8 cellular contexts compared by ENCODE assay signal in the genomic region with DNA sequence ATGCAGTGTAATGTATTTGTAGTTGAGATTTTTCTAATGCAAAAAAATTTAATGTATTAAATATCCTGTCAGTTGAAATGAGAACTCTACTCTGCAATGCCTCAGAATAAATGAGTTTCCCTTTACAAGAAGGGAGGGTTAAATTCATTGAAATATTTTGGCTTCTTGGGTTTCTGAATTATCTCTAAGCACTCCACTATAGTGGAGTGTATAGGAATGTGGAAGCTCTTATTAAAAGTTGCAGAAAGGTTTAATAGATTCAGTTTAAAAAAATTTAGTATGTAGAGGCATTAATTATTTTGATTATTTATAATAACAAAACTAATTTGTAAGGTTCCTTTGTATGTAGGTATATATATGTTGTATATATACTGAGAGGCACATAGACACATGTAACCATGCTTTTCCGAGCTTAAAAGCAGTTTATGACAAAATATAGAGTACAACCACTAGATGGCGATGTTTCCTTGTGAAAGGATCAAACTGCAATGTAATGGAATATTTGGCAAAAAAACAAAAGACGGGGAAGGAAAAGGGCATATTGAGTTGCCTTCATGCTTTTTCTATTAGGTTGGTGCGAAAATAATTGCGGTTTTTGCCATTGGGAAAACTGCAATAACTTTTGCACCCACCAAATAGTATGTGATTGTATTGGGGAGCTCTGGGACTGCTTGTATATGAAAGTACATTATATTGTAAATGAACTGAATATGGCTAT.
DNase-seq lines count a peak whose midpoint lies in the region; ATAC-seq, FAIRE-seq and TF ChIP-seq lines count a peak whose summit lies in the region.
"Had no signal": no experiment of that assay in that cellular context is flagged by ENCODE, and none has a peak within 500 bp of the region (broad histone marks: within the 10 kb centered on the region; RNA-seq: fewer than 3 reads in every experiment).

No MANE protein-coding gene starts in this region.

- in situ Hi-C loops in Panc1 (cut with HindIII; ENCODE audit: low pct_unique_long_range_greater_than_20kb, low sequenced_read_pairs): no loop called here

- CTCF ChIA-PET in Panc1 (lab: Charles Lee) (interaction anchor here (0.6 to 1.0 kb wide), 7 partner anchors 9 to 1695 kb away, joined by 3 to 5 read pairs (median 3); no protein-coding TSS in a partner anchor), endothelial cell of umbilical vein (lab: Charles Lee) (interaction anchor here (0.5 to 3.9 kb wide), 44 partner anchors 7 to 1748 kb away, joined by 3 to 87 read pairs (median 4); a partner anchor contains a TSS)
- CTCF ChIA-PET in naive thymus-derived CD4-positive, alpha-beta T cell (lab: Charles Lee): interaction anchor here (1.0 to 1.5 kb wide), 3 partner anchors 17 to 31 kb away, joined by 3 to 4 read pairs (median 3); no protein-coding TSS in a partner anchor

- H3K4me1 ChIP-seq in Panc1 (ENCODE audit: control insufficient read depth, insufficient read depth, low read length) (no peaks in the 10 kb centered on the region), endothelial cell of umbilical vein (ENCODE audit: control insufficient read depth, extremely low read depth, insufficient read depth, low read length) (no peaks in the 10 kb centered on the region)
- H3K4me1 ChIP-seq in naive thymus-derived CD4-positive, alpha-beta T cell (ENCODE audit: control insufficient read depth in 2 of 2, insufficient read depth in 2 of 2, low read length in 2 of 2): no peaks in the 10 kb centered on the region

- H3K36me3 ChIP-seq in Panc1 (ENCODE audit: control insufficient read depth, insufficient read depth, low read length) (peaks cover 2% of the 10 kb centered on the region; the same call in 1 of the 2 replicates), endothelial cell of umbilical vein (ENCODE audit: control insufficient read depth in 2 of 2, extremely low read depth in 1 of 2, insufficient read depth in 2 of 2, low read length in 2 of 2) (peaks cover 4 to 7% of the 10 kb centered on the region in 2 experiments)
- H3K36me3 ChIP-seq in naive thymus-derived CD4-positive, alpha-beta T cell (ENCODE audit: control insufficient read depth in 2 of 3, insufficient read depth in 3 of 3, low read length in 3 of 3): no peaks in the 10 kb centered on the region

- dilution Hi-C loops in endothelial cell of umbilical vein (cut with MboI; ENCODE audit: extremely low pct_ligation_motif_present, low sequenced_read_pairs): no loop called here

- H3K9me1 ChIP-seq in endothelial cell of umbilical vein (replicated peaks; ENCODE audit: control insufficient read depth, extremely low read depth, insufficient read depth, low read length): no peaks in the 10 kb centered on the region

- no peaks in the 10 kb centered on the region for H3K79me2 ChIP-seq in endothelial cell of umbilical vein (ENCODE audit: control insufficient read depth, insufficient read depth, low read length)

- ATAC-seq in GM21825 (IDR thresholded peaks at IDR 0.05; ENCODE audit: unreplicated experiment) (peak; percentile 57), Panc1 (peak; percentile 77)
- peak; percentile 46 for ATAC-seq in naive thymus-derived CD4-positive, alpha-beta T cell

- H3K27me3 Mint-ChIP-seq in naive thymus-derived CD4-positive, alpha-beta T cell: peaks cover 0 to 5% (median 3%) of the 10 kb centered on the region in 5 donors
- H3K27me3 Mint-ChIP-seq: activated naive CD8-positive, alpha-beta T cell treated with anti-CD3 and anti-CD28 coated beads, Interleukin-2, amount 10 ng/mL, durations not matched to agents 7 days and 5 days had no signal

- no peak overlapping the region for H3K4me3 Mint-ChIP-seq in naive thymus-derived CD4-positive, alpha-beta T cell
- H3K4me3 Mint-ChIP-seq: activated naive CD8-positive, alpha-beta T cell treated with anti-CD3 and anti-CD28 coated beads, Interleukin-2, amount 10 ng/mL, durations not matched to agents 7 days and 5 days had no signal

- no peak overlapping the region for H3K4me2 ChIP-seq in endothelial cell of umbilical vein (ENCODE audit: insufficient read depth, low read length)

- no peak overlapping the region for H3K27ac Mint-ChIP-seq in naive thymus-derived CD4-positive, alpha-beta T cell
- H3K27ac Mint-ChIP-seq: activated naive CD8-positive, alpha-beta T cell treated with anti-CD3 and anti-CD28 coated beads, Interleukin-2, amount 10 ng/mL, durations not matched to agents 7 days and 5 days had no signal

- intact Hi-C loops in Panc1 (cut with micrococcal nuclease; ENCODE audit: unreplicated experiment) (no loop called here), endothelial cell of umbilical vein (cut with micrococcal nuclease) (loop anchor here (5.0 kb wide), 1 partner anchor 1564 kb away; no protein-coding TSS in a partner anchor)
- intact Hi-C loops in naive thymus-derived CD4-positive, alpha-beta T cell (cut with micrococcal nuclease): loop anchor here in 1 of 2 donors (1.0 kb wide), 1 partner anchor 1564 kb away; no protein-coding TSS in a partner anchor

- no peak overlapping the region for H2AFZ ChIP-seq in endothelial cell of umbilical vein (ENCODE audit: low read depth, low read length)

- H3K9me3 ChIP-seq in Panc1 (ENCODE audit: control insufficient read depth, insufficient read depth, low read depth, low read length) (no peaks in the 10 kb centered on the region), endothelial cell of umbilical vein (replicated peaks; ENCODE audit: control insufficient read depth, insufficient read depth, low read length) (no peaks in the 10 kb centered on the region)
- H3K9me3 ChIP-seq in naive thymus-derived CD4-positive, alpha-beta T cell (ENCODE audit: control insufficient read depth in 2 of 3, low read length in 3 of 3): no peaks in the 10 kb centered on the region

- H3K9ac ChIP-seq in endothelial cell of umbilical vein (replicated peaks; ENCODE audit: extremely low read depth, insufficient read depth, low read length): no peak overlapping the region

- no peak overlapping the region for H3K4me3 ChIP-seq in Panc1 (ENCODE audit: low read depth in 2 of 2, low read length in 2 of 2)
- H3K4me3 ChIP-seq in endothelial cell of umbilical vein (replicated peaks in 1 of 3; ENCODE audit: insufficient read depth in 1 of 3, low read depth in 1 of 3, low read length in 3 of 3): no peak overlapping the region
- no peak overlapping the region for H3K4me3 ChIP-seq in naive thymus-derived CD4-positive, alpha-beta T cell (ENCODE audit: low read length)

- peak; percentile 40 for DNase-seq in GM04504 (ENCODE audit: low read depth)
- peak; percentile 82 for DNase-seq in LHCN-M2 (ENCODE audit: low read depth)
- peak; percentile 25 for DNase-seq in Panc1 (ENCODE audit: low read depth, low spot score)
- DNase-seq in endothelial cell of umbilical vein (ENCODE audit: low read depth, low spot score): peak; percentile 81
- DNase-seq in naive thymus-derived CD4-positive, alpha-beta T cell: peak in 5 of 9 donors; percentile 12 to 28 (median 14)
- no peak for DNase-seq in activated naive CD4-positive, alpha-beta T cell treated with Interleukin-2 at 50 U/mL for 16 hours
- DNase-seq: activated naive CD8-positive, alpha-beta T cell treated with anti-CD3 and anti-CD28 coated beads, Interleukin-2, amount 10 ng/mL, durations not matched to agents 7 days and 5 days had no signal

- H4K20me1 ChIP-seq in endothelial cell of umbilical vein (replicated peaks; ENCODE audit: control insufficient read depth, extremely low read depth, insufficient read depth, low read length): no peaks in the 10 kb centered on the region

- POLR2A ChIA-PET in Panc1 (lab: Charles Lee): no interaction called here
- POLR2A ChIA-PET in endothelial cell of umbilical vein (lab: Charles Lee): no interaction called here
- POLR2A ChIA-PET in naive thymus-derived CD4-positive, alpha-beta T cell (lab: Charles Lee): no interaction called here

- TF ChIP-seq POLR2A in endothelial cell of umbilical vein (IDR thresholded peaks at IDR 0.05; ENCODE audit: low read depth, low read length): no peak

- H3K4me1 Mint-ChIP-seq in naive thymus-derived CD4-positive, alpha-beta T cell: peaks cover 0 to 4% (median 0%) of the 10 kb centered on the region in 7 donors
- H3K4me1 Mint-ChIP-seq: activated naive CD8-positive, alpha-beta T cell treated with anti-CD3 and anti-CD28 coated beads, Interleukin-2, amount 10 ng/mL, durations not matched to agents 7 days and 5 days had no signal

- H3K27me3 ChIP-seq in Panc1 (ENCODE audit: control insufficient read depth, insufficient read depth, low read length) (no peaks in the 10 kb centered on the region), endothelial cell of umbilical vein (ENCODE audit: control insufficient read depth in 2 of 2, insufficient read depth in 2 of 2, low read length in 2 of 2) (no peaks in the 10 kb centered on the region)
- no peaks in the 10 kb centered on the region for H3K27me3 ChIP-seq in naive thymus-derived CD4-positive, alpha-beta T cell (ENCODE audit: control insufficient read depth in 2 of 2, insufficient read depth in 2 of 2, low read length in 2 of 2)

- peaks cover 0 to 1% (median 0%) of the 10 kb centered on the region in 11 donors for H3K9me3 Mint-ChIP-seq in naive thymus-derived CD4-positive, alpha-beta T cell
- H3K9me3 Mint-ChIP-seq: activated naive CD8-positive, alpha-beta T cell treated with anti-CD3 and anti-CD28 coated beads, Interleukin-2, amount 10 ng/mL, durations not matched to agents 7 days and 5 days had no signal

- BruUV-seq in Panc1 (replicated peaks; lab: Mats Ljungman, UMichigan): no TSS peak
- no TSS peak for BruUV-seq in endothelial cell of umbilical vein (replicated peaks; lab: Mats Ljungman, UMichigan)

- H3K27ac ChIP-seq in Panc1 (ENCODE audit: low read length): no peak overlapping the region
- H3K27ac ChIP-seq in endothelial cell of umbilical vein (ENCODE audit: insufficient read depth, low read depth, low read length): no peak overlapping the region
- H3K27ac ChIP-seq in naive thymus-derived CD4-positive, alpha-beta T cell (ENCODE audit: low read depth, low read length): no peak overlapping the region

- peak; percentile 78 for FAIRE-seq in endothelial cell of umbilical vein (lab: Jason Lieb, UNC)

- H3K36me3 Mint-ChIP-seq in naive thymus-derived CD4-positive, alpha-beta T cell: no peaks in the 10 kb centered on the region
- H3K36me3 Mint-ChIP-seq: activated naive CD8-positive, alpha-beta T cell treated with anti-CD3 and anti-CD28 coated beads, Interleukin-2, amount 10 ng/mL, durations not matched to agents 7 days and 5 days had no signal

- TF ChIP-seq CTCF in Panc1 (IDR thresholded peaks at IDR 0.05) (peak; percentile 72; the same call in 1 of the 2 replicates), endothelial cell of umbilical vein (IDR thresholded peaks at IDR 0.05; ENCODE audit: extremely low read depth in 1 of 2, insufficient read depth in 1 of 2, low read depth in 1 of 2, low read length in 2 of 2) (peak; percentile 44 to 51)

TF ChIP-seq in endothelial cell of umbilical vein, 7 proteins besides CTCF, POLR2A, EP300 and RAD21:
- no peak for TF ChIP-seq EZH2 (IDR thresholded peaks at IDR 0.05; ENCODE audit: borderline replicate concordance, low read depth, low read length, severe bottlenecking)
- TF ChIP-seq, protein P1, sequence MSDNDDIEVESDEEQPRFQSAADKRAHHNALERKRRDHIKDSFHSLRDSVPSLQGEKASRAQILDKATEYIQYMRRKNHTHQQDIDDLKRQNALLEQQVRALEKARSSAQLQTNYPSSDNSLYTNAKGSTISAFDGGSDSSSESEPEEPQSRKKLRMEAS (IDR thresholded peaks at IDR 0.05; ENCODE audit: insufficient read depth, insufficient read length): no peak
TF ChIP-seq in endothelial cell of umbilical vein: peak in this region for 0.
